Comparison of ENCODE assay signal across 9 cellular contexts in genomic region chr4:109912706-109913621, GRCh38. TPM values are rescaled to one million over a fixed set of nuclear protein-coding genes. Genes with fewer than 3 reads are reported as not detected.
DNase-seq lines count a peak whose midpoint lies in the region; ATAC-seq and TF ChIP-seq lines count a peak whose summit lies in the region.
"Had no signal": no experiment of that assay in that cellular context is flagged by ENCODE, and none has a peak within 500 bp of the region (broad histone marks: within the 10 kb centered on the region; RNA-seq: fewer than 3 reads in every experiment).

Gene EGF, plus strand, starts transcription at chr4:109912883. Its CDS starts 453 bp downstream, at chr4:109913336.

- H3K4me1 ChIP-seq in ACC112 (ENCODE audit: control insufficient read depth, insufficient read depth, low read length, unreplicated experiment) (no peaks in the 10 kb centered on the region), breast epithelium (no peaks in the 10 kb centered on the region), left lung (no peaks in the 10 kb centered on the region), trophoblast cell (ENCODE audit: control insufficient read depth in 1 of 2, insufficient read depth in 2 of 2, low read length in 2 of 2) (peaks cover 3 to 7% of the 10 kb centered on the region in 2 experiments)

- no peak within 1 kb of the TSS for H3K4ac ChIP-seq in trophoblast cell (ENCODE audit: low read depth, low read length)

- no peak within 1 kb of the TSS for H2BK12ac ChIP-seq in trophoblast cell (ENCODE audit: low read length)

- H3K18ac ChIP-seq in trophoblast cell (ENCODE audit: low read length): no peak within 1 kb of the TSS

- no peak within 1 kb of the TSS for H3K14ac ChIP-seq in trophoblast cell (ENCODE audit: low read length)

- intact Hi-C loops in breast epithelium (cut with DNase I; ENCODE audit: low total_unique reads) (no loop called here), left lung (cut with DNase I) (no loop called here)

- H4K91ac ChIP-seq in trophoblast cell (ENCODE audit: low read depth, low read length): no peak within 1 kb of the TSS

- DNase-seq in HT1080 (ENCODE audit: low read depth) (peak; percentile 76), breast epithelium (ENCODE audit: low spot score in 2 of 2) (no peak), left lung (no peak), T1000 (lab: John Stamatoyannopoulos, UW) (no peak), trophoblast cell (no peak), Ammon's horn (ENCODE audit: low spot score) (no peak)
- DNase-seq: CD8-positive, alpha-beta T cell had no signal

- no peak within 1 kb of the TSS for H4K12ac ChIP-seq in trophoblast cell (ENCODE audit: low read depth, low read length)

- H3K79me1 ChIP-seq in trophoblast cell (ENCODE audit: low read length): peaks cover 2% of the 10 kb centered on the region

- H4K8ac ChIP-seq in trophoblast cell (ENCODE audit: low read depth, low read length): no peak within 1 kb of the TSS

- no CpG with 5 or more reads among the region's 9 CpGs for WGBS in trophoblast cell (ENCODE audit: extremely low coverage, insufficient coverage, insufficient read length)

- 0 out of 2 replicates have a peak, but pooled peaks cover 10% of the 10 kb centered on the region for H3K27me3 ChIP-seq in ACC112 (ENCODE audit: insufficient read depth, low read length)
- no peaks in the 10 kb centered on the region for H3K27me3 ChIP-seq in breast epithelium
- no peaks in the 10 kb centered on the region for H3K27me3 ChIP-seq in left lung
- H3K27me3 ChIP-seq in trophoblast cell (ENCODE audit: insufficient read depth, low read length): no peaks in the 10 kb centered on the region

- H3K36me3 ChIP-seq in ACC112 (ENCODE audit: insufficient read depth, low read length) (no peaks in the 10 kb centered on the region), breast epithelium (no peaks in the 10 kb centered on the region), left lung (no peaks in the 10 kb centered on the region), trophoblast cell (ENCODE audit: control insufficient read depth in 1 of 2, insufficient read depth in 2 of 2, low read length in 2 of 2) (no peaks in the 10 kb centered on the region)

- no peak within 1 kb of the TSS for H2AK5ac ChIP-seq in trophoblast cell (ENCODE audit: low read length)

- no peaks in the 10 kb centered on the region for H3K9me3 ChIP-seq in breast epithelium
- H3K9me3 ChIP-seq in left lung: no peaks in the 10 kb centered on the region
- no peaks in the 10 kb centered on the region for H3K9me3 ChIP-seq in trophoblast cell (ENCODE audit: insufficient read depth, low read depth, low read length)

- no peak within 1 kb of the TSS for H3K9ac ChIP-seq in trophoblast cell (ENCODE audit: low read length)

- no peak within 1 kb of the TSS for H3K23ac ChIP-seq in trophoblast cell (ENCODE audit: low read length)

- TF ChIP-seq CTCF in breast epithelium (IDR thresholded peaks at IDR 0.05) (no peak), left lung (IDR thresholded peaks at IDR 0.05) (no peak)

- H3K4me3 ChIP-seq in ACC112 (ENCODE audit: low read depth, low read length) (peak within 1 kb of the TSS; percentile 45; the same call in 1 of the 2 replicates), breast epithelium (peak within 1 kb of the TSS in 2 of 3 donors; percentile 29 to 34), left lung (peak within 1 kb of the TSS in 1 of 2 donors; percentile 22), trophoblast cell (ENCODE audit: low read depth, low read length) (no peak within 1 kb of the TSS)

- H3K79me2 ChIP-seq in ACC112 (ENCODE audit: control insufficient read depth, insufficient read depth, low read length, unreplicated experiment) (no peaks in the 10 kb centered on the region), trophoblast cell (ENCODE audit: control insufficient read depth, insufficient read depth, low read length, poor library complexity) (no peaks in the 10 kb centered on the region)

- H3K4me2 ChIP-seq in trophoblast cell (ENCODE audit: low read length): no peak within 1 kb of the TSS

- TF ChIP-seq POLR2A in breast epithelium (IDR thresholded peaks at IDR 0.05): no peak

- no peak within 1 kb of the TSS for H2BK5ac ChIP-seq in trophoblast cell (ENCODE audit: low read depth, low read length, poor library complexity)

- H2BK120ac ChIP-seq in trophoblast cell (ENCODE audit: insufficient read depth, low read length, poor library complexity): no peak within 1 kb of the TSS

- H2AFZ ChIP-seq in ACC112 (ENCODE audit: low read length, unreplicated experiment) (peak within 1 kb of the TSS; percentile 93), trophoblast cell (ENCODE audit: insufficient read depth, low read length, poor library complexity) (no peak within 1 kb of the TSS)

- H3K27ac ChIP-seq in ACC112 (ENCODE audit: low read depth, low read length): no peak within 1 kb of the TSS
- H3K27ac ChIP-seq in breast epithelium: peak within 1 kb of the TSS; percentile 14 to 77
- H3K27ac ChIP-seq in left lung: no peak within 1 kb of the TSS
- no peak within 1 kb of the TSS for H3K27ac ChIP-seq in trophoblast cell (ENCODE audit: low read depth, low read length)

- ATAC-seq in left lung: peak; percentile 77
- ATAC-seq in GM19023 (IDR thresholded peaks at IDR 0.05; ENCODE audit: unreplicated experiment): no peak
- ATAC-seq: CD8-positive, alpha-beta T cell had no signal

RNA-seq across cellular contexts. Expression of gene EGF, which starts in this region (rescaled TPM):
- total RNA-seq in HT1080 (2014; rRNA removed; shearing (Covaris generic)): 2.0 and 3.5 TPM in 2 replicates
- 0.49 and 1.9 TPM in 2 replicates for polyA plus RNA-seq in HT1080 (2015; cell fraction: cytosol; rRNA removed)
- polyA plus RNA-seq in HT1080 (2015; cell fraction: nucleus; rRNA removed): 2.2 and 3.3 TPM in 2 replicates
- total RNA-seq in breast epithelium (10 to 100 TPM in 2 of 3 donors, not detected in 1; 12.5 to 15.5 TPM), left lung (1 to 10 TPM; 4.2 to 4.3 TPM)
- 0.14 and 0.19 TPM in 2 replicates for polyA plus RNA-seq in trophoblast cell (2013)
- total RNA-seq: CD8-positive, alpha-beta T cell had no signal

Comparison
In these comparisons a context has a peak if more than half of its experiments do, and no peak if none do; other contexts are left out.
1. H3K27ac ChIP-seq: peak in breast epithelium (2 of 2); none in ACC112 (single experiment), left lung (0 of 2) and trophoblast cell (single experiment).